In the genomic region with DNA sequence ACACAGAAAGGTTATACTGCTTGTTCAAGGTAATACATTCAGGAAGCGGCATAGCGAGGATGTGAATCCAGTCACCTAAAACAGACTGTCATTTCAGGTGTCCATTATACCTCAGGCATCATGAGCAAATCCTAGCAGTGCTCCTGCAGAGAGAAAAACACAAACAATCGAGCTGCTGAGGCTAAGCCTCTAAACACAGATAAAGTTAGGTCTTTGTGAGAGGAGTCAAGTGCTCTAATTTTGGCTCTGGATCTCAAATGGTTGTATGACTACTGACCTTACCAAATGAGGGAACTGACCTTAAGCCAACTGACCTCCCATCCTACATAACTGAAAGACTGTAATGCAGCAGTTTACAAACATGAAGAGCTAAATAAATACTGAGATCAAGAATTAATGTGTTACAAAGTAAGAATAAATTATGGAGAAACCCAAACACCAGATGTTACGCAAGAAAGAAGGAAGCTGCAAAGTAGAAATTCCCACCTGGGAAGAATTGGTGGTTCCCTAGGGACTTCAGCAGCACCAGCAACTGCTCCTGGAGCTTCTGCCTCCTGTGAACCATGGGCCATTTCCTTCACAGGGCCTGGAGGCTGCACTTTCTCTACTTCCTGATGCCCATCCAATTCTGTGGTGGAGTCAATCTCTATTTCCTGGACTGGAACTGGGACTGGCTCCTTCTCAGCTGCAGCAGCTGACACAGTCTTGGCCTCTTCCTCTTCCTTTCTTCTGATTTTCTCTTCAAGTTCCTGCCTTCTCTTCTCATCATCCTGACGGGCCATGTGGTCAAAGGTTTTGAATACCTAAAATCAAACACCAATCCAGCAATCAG, we compare ENCODE assay signal across 22 cellular contexts. TPM values are rescaled to one million over a fixed set of nuclear protein-coding genes. Genes with fewer than 3 reads are reported as not detected.
DNase-seq lines count a peak whose midpoint lies in the region; ATAC-seq and TF ChIP-seq lines count a peak whose summit lies in the region.
"Had no signal": no experiment of that assay in that cellular context is flagged by ENCODE, and none has a peak within 500 bp of the region (broad histone marks: within the 10 kb centered on the region; RNA-seq: fewer than 3 reads in every experiment).

No MANE protein-coding gene starts in this region.

- H3K4me1 ChIP-seq in BLaER1 treated with 17β-estradiol and CSF1 and Interleukin-3, amounts not matched to agents 10 nM and 100 nM: peaks cover 51 to 61% (median 54%) of the 10 kb centered on the region in 10 experiments
- H3K4me1 ChIP-seq in right lobe of liver: peaks cover 0 to 41% (median 4%) of the 10 kb centered on the region in 4 donors

- H3K9ac ChIP-seq in BLaER1 treated with 17β-estradiol and CSF1 and Interleukin-3, amounts not matched to agents 10 nM and 100 nM: no peak overlapping the region

- no peaks in the 10 kb centered on the region for H3K27me3 ChIP-seq in BLaER1 treated with 17β-estradiol and CSF1 and Interleukin-3, amounts not matched to agents 10 nM and 100 nM
- H3K27me3 ChIP-seq in right lobe of liver: no peaks in the 10 kb centered on the region
- H3K27me3 ChIP-seq: esophagus muscularis mucosa, stomach, upper lobe of left lung had no signal

- 84% methylated on average over 4 of the region's 5 CpGs for WGBS in right lobe of liver (ENCODE audit: insufficient coverage, low coverage, low lambda C conversion rate, missing lambda C conversion rate)

- peak overlapping the region in 4 of 10 experiments; percentile 3 to 29 (median 13); a peak in 1 of 20 replicates for H3K4me3 ChIP-seq in BLaER1 treated with 17β-estradiol and CSF1 and Interleukin-3, amounts not matched to agents 10 nM and 100 nM
- H3K4me3 ChIP-seq in right lobe of liver: no peak overlapping the region
- H3K4me3 ChIP-seq: esophagus muscularis mucosa, psoas muscle, stomach, upper lobe of left lung had no signal

- no peaks in the 10 kb centered on the region for H3K27me3 Mint-ChIP-seq in glutamatergic neuron (ENCODE audit: unreplicated experiment)

- H3K27ac ChIP-seq in BLaER1 treated with 17β-estradiol and CSF1 and Interleukin-3, amounts not matched to agents 10 nM and 100 nM: peak overlapping the region in 8 of 11 experiments; percentile 6 to 45 (median 16); a peak in 10 of 22 replicates
- no peak overlapping the region for H3K27ac ChIP-seq in right lobe of liver
- H3K27ac ChIP-seq: esophagus muscularis mucosa, psoas muscle, stomach, upper lobe of left lung had no signal

- H3K36me3 ChIP-seq in BLaER1 treated with 17β-estradiol and CSF1 and Interleukin-3, amounts not matched to agents 10 nM and 100 nM: peaks cover 50 to 77% (median 63%) of the 10 kb centered on the region in 11 experiments
- peaks cover 0 to 48% (median 5%) of the 10 kb centered on the region in 4 donors for H3K36me3 ChIP-seq in right lobe of liver

- H3K36me3 Mint-ChIP-seq in glutamatergic neuron (ENCODE audit: unreplicated experiment): peaks cover 20% of the 10 kb centered on the region

- DNase-seq in Kasumi-1 (lab: John Stamatoyannopoulos, UW) (peak; percentile 65 to 70), glutamatergic neuron (no peak), right lobe of liver (no peak), germinal center (ENCODE audit: low spot score) (no peak)
- DNase-seq in NK-92 treated with Interleukin-12 subunit alpha and Interleukin-12 subunit beta, amount 100 ng/mL, for 24 hours (lab: John Stamatoyannopoulos, UW): no peak
- DNase-seq: activated naive CD4-positive, alpha-beta T cell treated with Interleukin-2 at 50 U/mL for 16 hours; aorta; Caco-2; effector CD8-positive, alpha-beta T cell; NCI-H1417; NCI-H526; psoas muscle; stimulated activated CD4-positive, alpha-beta T cell treated with anti-CD3 and anti-CD28 coated beads, Interleukin-4, amount 100 ng/mL, for 4 hours; stomach; upper lobe of left lung had no signal

- peak overlapping the region; percentile 10 for H3K27ac Mint-ChIP-seq in glutamatergic neuron (ENCODE audit: unreplicated experiment)

- peaks cover 17 to 32% (median 30%) of the 10 kb centered on the region in 11 experiments for H3K9me3 ChIP-seq in BLaER1 treated with 17β-estradiol and CSF1 and Interleukin-3, amounts not matched to agents 10 nM and 100 nM (replicated peaks in 1 of 11)
- H3K9me3 ChIP-seq in right lobe of liver: no peaks in the 10 kb centered on the region
- H3K9me3 ChIP-seq: Caco-2, psoas muscle had no signal

- ATAC-seq in right lobe of liver (peak; percentile 22 to 48 (median 36)), GM19351 (IDR thresholded peaks at IDR 0.05; ENCODE audit: unreplicated experiment) (no peak), HG03378 (IDR thresholded peaks at IDR 0.05; ENCODE audit: unreplicated experiment) (no peak)

- TF ChIP-seq CTCF in glutamatergic neuron (IDR thresholded peaks at IDR 0.05; ENCODE audit: partially characterized antibody, unreplicated experiment) (no peak), right lobe of liver (IDR thresholded peaks at IDR 0.05) (no peak)

- H3K4me1 Mint-ChIP-seq in glutamatergic neuron (ENCODE audit: low read depth, unreplicated experiment): peaks cover 24% of the 10 kb centered on the region

- no peak overlapping the region for H3K4me3 Mint-ChIP-seq in glutamatergic neuron (ENCODE audit: unreplicated experiment)

- TF ChIP-seq POLR2A in right lobe of liver (IDR thresholded peaks at IDR 0.05): no peak

- H3K9me3 Mint-ChIP-seq in glutamatergic neuron (ENCODE audit: unreplicated experiment): peaks cover 1% of the 10 kb centered on the region

- intact Hi-C loops in right lobe of liver (cut with DNase I): loop anchor here in 1 of 2 donors (10.0 kb wide), 1 partner anchor 80 kb away; no protein-coding TSS in a partner anchor

- H4K20me1 ChIP-seq in BLaER1 treated with 17β-estradiol and CSF1 and Interleukin-3, amounts not matched to agents 10 nM and 100 nM: peaks cover 0 to 34% (median 0%) of the 10 kb centered on the region in 11 experiments; a peak in 8 of 22 replicates

- H3K4me2 ChIP-seq in BLaER1 treated with 17β-estradiol and CSF1 and Interleukin-3, amounts not matched to agents 10 nM and 100 nM: peak overlapping the region; percentile 54 to 95 (median 89)

RNA-seq across cellular contexts. Expression of gene NUDCD3, which starts 5.8 kb away (rescaled TPM):
- 151 TPM for total RNA-seq in glutamatergic neuron (ENCODE audit: unreplicated experiment)
- 10 to 100 TPM; 24.4 to 47.1 (median 42.5) TPM for total RNA-seq in right lobe of liver

RNA-seq across cellular contexts. Expression of gene NPC1L1, which starts 56.4 kb away (rescaled TPM):
- total RNA-seq in glutamatergic neuron (ENCODE audit: unreplicated experiment) (not detected), right lobe of liver (10 to 100 TPM; 17.0 to 49.8 (median 21.1) TPM)
- total RNA-seq: cerebellum, Daoy, mononuclear cell had no signal

Comparison
In these comparisons a context has a peak if more than half of its experiments do, and no peak if none do; other contexts are left out.
1. H3K27ac ChIP-seq: peak in BLaER1 treated with 17β-estradiol and CSF1 and Interleukin-3, amounts not matched to agents 10 nM and 100 nM (8 of 11); none in right lobe of liver (0 of 3).
2. DNase-seq: peak in Kasumi-1 (2 of 2); none in glutamatergic neuron (single experiment), right lobe of liver (0 of 3), germinal center (single experiment) and NK-92 treated with Interleukin-12 subunit alpha and Interleukin-12 subunit beta, amount 100 ng/mL, for 24 hours (single experiment).
3. ATAC-seq: peak in right lobe of liver (4 of 4); none in GM19351 (single experiment) and HG03378 (single experiment).
4. RNA of gene NPC1L1, which starts 56.4 kb away (total RNA-seq): 17.0 to 49.8 TPM in right lobe of liver; not detected in glutamatergic neuron (single experiment); every median in the first group is over 10 times any median in the second.